Comparison of ENCODE assay signal across 1 cellular context in the genomic region with DNA sequence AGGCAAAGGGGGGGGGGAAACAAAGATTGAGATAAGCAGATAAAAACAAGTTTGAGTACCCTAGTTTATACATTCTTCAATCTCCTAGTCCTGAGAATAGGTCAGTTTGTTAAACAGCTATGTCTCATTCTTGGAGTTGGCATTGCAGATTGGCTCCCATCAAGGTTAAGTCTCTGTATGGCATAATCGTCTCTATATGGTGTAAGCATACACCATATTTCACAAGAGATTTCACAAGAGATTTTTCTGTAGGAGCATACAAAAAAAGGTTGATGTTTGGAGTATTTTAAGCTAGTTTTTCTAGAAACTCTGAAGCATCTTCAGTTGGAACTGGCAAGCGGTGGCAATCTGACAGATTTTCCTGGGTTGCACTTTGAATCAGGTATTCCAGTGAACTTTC.
TF ChIP-seq lines count a peak whose summit lies in the region.

No MANE protein-coding gene starts in this region.

TF ChIP-seq in GM23338, 12 proteins besides CTCF, POLR2A, EP300 and RAD21 (continued from another document):
- TF ChIP-seq, protein P1, sequence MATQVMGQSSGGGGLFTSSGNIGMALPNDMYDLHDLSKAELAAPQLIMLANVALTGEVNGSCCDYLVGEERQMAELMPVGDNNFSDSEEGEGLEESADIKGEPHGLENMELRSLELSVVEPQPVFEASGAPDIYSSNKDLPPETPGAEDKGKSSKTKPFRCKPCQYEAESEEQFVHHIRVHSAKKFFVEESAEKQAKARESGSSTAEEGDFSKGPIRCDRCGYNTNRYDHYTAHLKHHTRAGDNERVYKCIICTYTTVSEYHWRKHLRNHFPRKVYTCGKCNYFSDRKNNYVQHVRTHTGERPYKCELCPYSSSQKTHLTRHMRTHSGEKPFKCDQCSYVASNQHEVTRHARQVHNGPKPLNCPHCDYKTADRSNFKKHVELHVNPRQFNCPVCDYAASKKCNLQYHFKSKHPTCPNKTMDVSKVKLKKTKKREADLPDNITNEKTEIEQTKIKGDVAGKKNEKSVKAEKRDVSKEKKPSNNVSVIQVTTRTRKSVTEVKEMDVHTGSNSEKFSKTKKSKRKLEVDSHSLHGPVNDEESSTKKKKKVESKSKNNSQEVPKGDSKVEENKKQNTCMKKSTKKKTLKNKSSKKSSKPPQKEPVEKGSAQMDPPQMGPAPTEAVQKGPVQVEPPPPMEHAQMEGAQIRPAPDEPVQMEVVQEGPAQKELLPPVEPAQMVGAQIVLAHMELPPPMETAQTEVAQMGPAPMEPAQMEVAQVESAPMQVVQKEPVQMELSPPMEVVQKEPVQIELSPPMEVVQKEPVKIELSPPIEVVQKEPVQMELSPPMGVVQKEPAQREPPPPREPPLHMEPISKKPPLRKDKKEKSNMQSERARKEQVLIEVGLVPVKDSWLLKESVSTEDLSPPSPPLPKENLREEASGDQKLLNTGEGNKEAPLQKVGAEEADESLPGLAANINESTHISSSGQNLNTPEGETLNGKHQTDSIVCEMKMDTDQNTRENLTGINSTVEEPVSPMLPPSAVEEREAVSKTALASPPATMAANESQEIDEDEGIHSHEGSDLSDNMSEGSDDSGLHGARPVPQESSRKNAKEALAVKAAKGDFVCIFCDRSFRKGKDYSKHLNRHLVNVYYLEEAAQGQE (IDR thresholded peaks at IDR 0.05; ENCODE audit: unreplicated experiment), result no peak
- TF ChIP-seq ZNF331 (CRISPR knock-in tag; IDR thresholded peaks at IDR 0.05; ENCODE audit: low read depth) (no peak), STAT1 (IDR thresholded peaks at IDR 0.05; ENCODE audit: unreplicated experiment) (no peak)
- TF ChIP-seq, protein P2, sequence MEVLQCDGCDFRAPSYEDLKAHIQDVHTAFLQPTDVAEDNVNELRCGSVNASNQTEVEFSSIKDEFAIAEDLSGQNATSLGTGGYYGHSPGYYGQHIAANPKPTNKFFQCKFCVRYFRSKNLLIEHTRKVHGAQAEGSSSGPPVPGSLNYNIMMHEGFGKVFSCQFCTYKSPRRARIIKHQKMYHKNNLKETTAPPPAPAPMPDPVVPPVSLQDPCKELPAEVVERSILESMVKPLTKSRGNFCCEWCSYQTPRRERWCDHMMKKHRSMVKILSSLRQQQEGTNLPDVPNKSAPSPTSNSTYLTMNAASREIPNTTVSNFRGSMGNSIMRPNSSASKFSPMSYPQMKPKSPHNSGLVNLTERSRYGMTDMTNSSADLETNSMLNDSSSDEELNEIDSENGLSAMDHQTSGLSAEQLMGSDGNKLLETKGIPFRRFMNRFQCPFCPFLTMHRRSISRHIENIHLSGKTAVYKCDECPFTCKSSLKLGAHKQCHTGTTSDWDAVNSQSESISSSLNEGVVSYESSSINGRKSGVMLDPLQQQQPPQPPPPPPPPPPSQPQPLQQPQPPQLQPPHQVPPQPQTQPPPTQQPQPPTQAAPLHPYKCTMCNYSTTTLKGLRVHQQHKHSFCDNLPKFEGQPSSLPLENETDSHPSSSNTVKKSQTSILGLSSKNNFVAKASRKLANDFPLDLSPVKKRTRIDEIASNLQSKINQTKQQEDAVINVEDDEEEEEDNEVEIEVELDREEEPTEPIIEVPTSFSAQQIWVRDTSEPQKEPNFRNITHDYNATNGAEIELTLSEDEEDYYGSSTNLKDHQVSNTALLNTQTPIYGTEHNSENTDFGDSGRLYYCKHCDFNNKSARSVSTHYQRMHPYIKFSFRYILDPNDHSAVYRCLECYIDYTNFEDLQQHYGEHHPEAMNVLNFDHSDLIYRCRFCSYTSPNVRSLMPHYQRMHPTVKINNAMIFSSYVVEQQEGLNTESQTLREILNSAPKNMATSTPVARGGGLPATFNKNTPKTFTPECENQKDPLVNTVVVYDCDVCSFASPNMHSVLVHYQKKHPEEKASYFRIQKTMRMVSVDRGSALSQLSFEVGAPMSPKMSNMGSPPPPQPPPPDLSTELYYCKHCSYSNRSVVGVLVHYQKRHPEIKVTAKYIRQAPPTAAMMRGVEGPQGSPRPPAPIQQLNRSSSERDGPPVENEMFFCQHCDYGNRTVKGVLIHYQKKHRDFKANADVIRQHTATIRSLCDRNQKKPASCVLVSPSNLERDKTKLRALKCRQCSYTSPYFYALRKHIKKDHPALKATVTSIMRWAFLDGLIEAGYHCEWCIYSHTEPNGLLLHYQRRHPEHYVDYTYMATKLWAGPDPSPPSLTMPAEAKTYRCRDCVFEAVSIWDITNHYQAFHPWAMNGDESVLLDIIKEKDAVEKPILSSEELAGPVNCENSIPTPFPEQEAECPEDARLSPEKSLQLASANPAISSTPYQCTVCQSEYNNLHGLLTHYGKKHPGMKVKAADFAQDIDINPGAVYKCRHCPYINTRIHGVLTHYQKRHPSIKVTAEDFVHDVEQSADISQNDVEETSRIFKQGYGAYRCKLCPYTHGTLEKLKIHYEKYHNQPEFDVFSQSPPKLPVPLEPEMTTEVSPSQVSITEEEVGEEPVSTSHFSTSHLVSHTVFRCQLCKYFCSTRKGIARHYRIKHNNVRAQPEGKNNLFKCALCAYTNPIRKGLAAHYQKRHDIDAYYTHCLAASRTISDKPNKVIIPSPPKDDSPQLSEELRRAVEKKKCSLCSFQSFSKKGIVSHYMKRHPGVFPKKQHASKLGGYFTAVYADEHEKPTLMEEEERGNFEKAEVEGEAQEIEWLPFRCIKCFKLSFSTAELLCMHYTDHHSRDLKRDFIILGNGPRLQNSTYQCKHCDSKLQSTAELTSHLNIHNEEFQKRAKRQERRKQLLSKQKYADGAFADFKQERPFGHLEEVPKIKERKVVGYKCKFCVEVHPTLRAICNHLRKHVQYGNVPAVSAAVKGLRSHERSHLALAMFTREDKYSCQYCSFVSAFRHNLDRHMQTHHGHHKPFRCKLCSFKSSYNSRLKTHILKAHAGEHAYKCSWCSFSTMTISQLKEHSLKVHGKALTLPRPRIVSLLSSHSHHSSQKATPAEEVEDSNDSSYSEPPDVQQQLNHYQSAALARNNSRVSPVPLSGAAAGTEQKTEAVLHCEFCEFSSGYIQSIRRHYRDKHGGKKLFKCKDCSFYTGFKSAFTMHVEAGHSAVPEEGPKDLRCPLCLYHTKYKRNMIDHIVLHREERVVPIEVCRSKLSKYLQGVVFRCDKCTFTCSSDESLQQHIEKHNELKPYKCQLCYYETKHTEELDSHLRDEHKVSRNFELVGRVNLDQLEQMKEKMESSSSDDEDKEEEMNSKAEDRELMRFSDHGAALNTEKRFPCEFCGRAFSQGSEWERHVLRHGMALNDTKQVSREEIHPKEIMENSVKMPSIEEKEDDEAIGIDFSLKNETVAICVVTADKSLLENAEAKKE (CRISPR knock-in tag; IDR thresholded peaks at IDR 0.05), result no peak
